2 cellular contexts compared by ENCODE assay signal in the genomic region with DNA sequence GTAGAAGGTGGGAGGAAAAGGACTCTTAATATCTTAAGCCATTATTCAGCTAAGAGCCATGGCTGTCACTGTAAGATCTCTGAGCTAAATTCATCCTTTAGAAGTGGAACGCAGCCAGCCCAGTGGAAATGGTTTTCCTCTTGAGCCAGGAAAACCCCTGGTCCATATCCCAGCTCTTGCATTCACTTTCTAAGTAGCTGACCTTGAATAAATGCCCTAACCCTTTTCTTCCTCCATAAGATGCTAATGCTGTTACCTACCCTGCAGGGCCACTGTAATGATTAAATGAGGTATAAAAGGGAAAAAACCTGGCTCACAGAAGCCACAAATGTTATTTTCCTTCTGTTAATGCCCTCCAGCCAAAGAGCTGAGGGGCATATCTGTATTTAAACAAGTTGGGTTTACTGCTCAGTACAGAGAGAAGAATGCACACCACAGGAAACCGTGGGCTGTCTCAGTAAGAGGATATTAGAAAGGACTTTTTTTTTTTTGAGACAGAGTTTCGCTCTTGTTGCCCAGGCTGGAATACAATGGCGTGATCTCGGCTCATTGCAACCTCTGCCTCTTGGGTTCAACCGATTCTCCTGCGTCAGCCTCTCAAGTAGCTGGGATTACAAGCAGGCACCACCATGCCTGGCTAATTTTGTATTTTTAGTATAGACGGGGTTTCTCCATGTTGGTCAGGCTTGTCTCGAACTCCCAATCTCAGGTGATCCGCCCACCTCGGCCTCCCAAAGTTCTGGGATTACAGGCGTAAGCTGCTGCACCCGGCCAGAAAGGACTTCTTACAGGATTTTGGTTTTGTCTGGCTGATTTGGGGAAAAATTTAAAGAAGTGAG.
A peak's percentile ranks its signal among the peaks of the same experiment; 100 is the strongest.
TF ChIP-seq lines count a peak whose summit lies in the region.

No MANE protein-coding gene starts in this region.

TF ChIP-seq in GM12878, 131 proteins besides CTCF, POLR2A, EP300 and RAD21:
- TF ChIP-seq STAT3 (IDR thresholded peaks at IDR 0.05; ENCODE audit: low read depth, low read length): no peak
- no peak for TF ChIP-seq E4F1 (IDR thresholded peaks at IDR 0.05; ENCODE audit: borderline replicate concordance, partially characterized antibody)
- TF ChIP-seq POLR2AphosphoS2 (IDR thresholded peaks at IDR 0.05; ENCODE audit: low read depth, low read length): no peak
- no peak for TF ChIP-seq ATF3 (IDR thresholded peaks at IDR 0.05; ENCODE audit: borderline replicate concordance, extremely low read depth, low read depth, low read length)
- peak; percentile 47; the same call in 1 of the 2 replicates for TF ChIP-seq ZNF384 (IDR thresholded peaks at IDR 0.05; ENCODE audit: borderline replicate concordance, low read depth, low read length)
- TF ChIP-seq RUNX3 (IDR thresholded peaks at IDR 0.05; ENCODE audit: low read length): peak; percentile 35; the same call in 1 of the 2 replicates
- no peak for TF ChIP-seq IRF5 (IDR thresholded peaks at IDR 0.05; ENCODE audit: borderline replicate concordance)
- no peak for TF ChIP-seq BCL3 (IDR thresholded peaks at IDR 0.05; ENCODE audit: borderline replicate concordance, insufficient read depth, low read depth, low read length, poor library complexity, severe bottlenecking)
- no peak for TF ChIP-seq HDAC2 (IDR thresholded peaks at IDR 0.05)
- TF ChIP-seq RBBP5 (conservative IDR thresholded peaks at IDR 0.05): no peak
- no peak for TF ChIP-seq PRDM15 (CRISPR knock-in tag; IDR thresholded peaks at IDR 0.05)

TF ChIP-seq in SK-N-SH, 30 proteins besides CTCF, POLR2A, EP300 and RAD21:
- TF ChIP-seq GATA2 (CRISPR knock-in tag; IDR thresholded peaks at IDR 0.05) (no peak), CHD2 (IDR thresholded peaks at IDR 0.05; ENCODE audit: low read length, partially characterized antibody) (no peak), USF1 (IDR thresholded peaks at IDR 0.05; ENCODE audit: borderline replicate concordance, low read depth) (no peak), SMC3 (IDR thresholded peaks at IDR 0.05; ENCODE audit: low read depth, low read length) (no peak), FOXJ3 (CRISPR knock-in tag; IDR thresholded peaks at IDR 0.05) (no peak), RXRA (IDR thresholded peaks at IDR 0.05; ENCODE audit: borderline replicate concordance, low read depth) (no peak), MXI1 (IDR thresholded peaks at IDR 0.05; ENCODE audit: low read depth, low read length) (no peak), YY1 (IDR thresholded peaks at IDR 0.05; ENCODE audit: low read depth) (no peak), NRF1 (IDR thresholded peaks at IDR 0.05; ENCODE audit: low read depth, low read length) (no peak), FOXM1 (IDR thresholded peaks at IDR 0.05; ENCODE audit: low read depth) (no peak), TCF12 (IDR thresholded peaks at IDR 0.05) (no peak)
- TF ChIP-seq, protein P1, sequence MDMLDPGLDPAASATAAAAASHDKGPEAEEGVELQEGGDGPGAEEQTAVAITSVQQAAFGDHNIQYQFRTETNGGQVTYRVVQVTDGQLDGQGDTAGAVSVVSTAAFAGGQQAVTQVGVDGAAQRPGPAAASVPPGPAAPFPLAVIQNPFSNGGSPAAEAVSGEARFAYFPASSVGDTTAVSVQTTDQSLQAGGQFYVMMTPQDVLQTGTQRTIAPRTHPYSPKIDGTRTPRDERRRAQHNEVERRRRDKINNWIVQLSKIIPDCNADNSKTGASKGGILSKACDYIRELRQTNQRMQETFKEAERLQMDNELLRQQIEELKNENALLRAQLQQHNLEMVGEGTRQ (IDR thresholded peaks at IDR 0.05; ENCODE audit: borderline replicate concordance, low read depth, low read length): no peak
- TF ChIP-seq, protein P2, sequence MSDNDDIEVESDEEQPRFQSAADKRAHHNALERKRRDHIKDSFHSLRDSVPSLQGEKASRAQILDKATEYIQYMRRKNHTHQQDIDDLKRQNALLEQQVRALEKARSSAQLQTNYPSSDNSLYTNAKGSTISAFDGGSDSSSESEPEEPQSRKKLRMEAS (IDR thresholded peaks at IDR 0.05; ENCODE audit: low read depth): no peak
